In genomic region chr4:3021127-3021526, GRCh38 we compare ENCODE assay signal across 27 cellular contexts. TPM values are rescaled to one million over a fixed set of nuclear protein-coding genes. Genes with fewer than 3 reads are reported as not detected.
"Had no signal": no experiment of that assay in that cellular context is flagged by ENCODE, and none has a peak within 500 bp of the region (broad histone marks: within the 10 kb centered on the region; RNA-seq: fewer than 3 reads in every experiment).

No MANE protein-coding gene starts in this region.

- H3K4me3 Mint-ChIP-seq: activated naive CD8-positive, alpha-beta T cell; natural killer cell treated with Interleukin-12 subunit alpha and Interleukin-12 subunit beta and Interleukin-15 and Interleukin-18, amount 100 ng/mL, for 72 hours; stimulated activated naive CD8-positive, alpha-beta T cell treated with anti-CD3 and anti-CD28 coated beads, Interleukin-15, amount 100 ng/mL, for 72 hours; T-helper 2 cell treated with Interferon-gamma antibody and Interleukin-4, amounts not matched to agents 5 μg/mL and 100 μg/mL, for 36 hours had no signal

- H3K4me1 ChIP-seq: adrenal gland, colonic mucosa, esophagus muscularis mucosa, gastrocnemius medialis, tibial nerve had no signal

- H3K36me3 ChIP-seq: adrenal gland, colonic mucosa, esophagus muscularis mucosa, gastrocnemius medialis, neutrophil, ovary, WERI-Rb-1 had no signal

- H3K9me3 ChIP-seq: adrenal gland, colonic mucosa, esophagus muscularis mucosa, gastrocnemius medialis, neutrophil, ovary, tibial nerve had no signal

- H3K27ac ChIP-seq: adrenal gland, colonic mucosa, dorsolateral prefrontal cortex, esophagus muscularis mucosa, gastrocnemius medialis, neutrophil, ovary, tibial nerve, WERI-Rb-1 had no signal

- H3K27me3 Mint-ChIP-seq: activated naive CD8-positive, alpha-beta T cell; stimulated activated naive CD8-positive, alpha-beta T cell treated with anti-CD3 and anti-CD28 coated beads, Interleukin-15, amount 100 ng/mL, for 72 hours had no signal

- H3K9me3 Mint-ChIP-seq: T-helper 2 cell treated with Interferon-gamma antibody and Interleukin-4, amounts not matched to agents 5 μg/mL and 100 μg/mL, for 36 hours had no signal

- ATAC-seq: gastrocnemius medialis; left cardiac atrium; right cardiac atrium; stimulated activated naive CD8-positive, alpha-beta T cell treated with anti-CD3 and anti-CD28 coated beads, Interleukin-15, amount 100 ng/mL, for 72 hours had no signal

- H3K4me3 ChIP-seq: adrenal gland, colonic mucosa, dorsolateral prefrontal cortex, esophagus muscularis mucosa, gastrocnemius medialis, ovary, tibial nerve had no signal

- FAIRE-seq: astrocyte, islet of Langerhans, TTC549 had no signal

- DNase-seq: activated CD4-positive, CD25-positive, alpha-beta regulatory T cell treated with anti-CD3 and anti-CD28 coated beads, Interleukin-2, amount 50 U/mL, for 72 hours; activated naive CD4-positive, alpha-beta T cell; activated T-cell treated with anti-CD3 and anti-CD28 coated beads, Interleukin-2, amount 50 U/mL, for 1 hour; adrenal gland; colonic mucosa; dorsolateral prefrontal cortex; gastrocnemius medialis; hippocampal formation; left cardiac atrium; ovary; right cardiac atrium; stimulated activated naive CD8-positive, alpha-beta T cell treated with anti-CD3 and anti-CD28 coated beads, Interleukin-15, amount 100 ng/mL, for 72 hours; WERI-Rb-1 had no signal

- H3K27ac Mint-ChIP-seq: activated naive CD8-positive, alpha-beta T cell; activated T-helper 2 cell treated with anti-CD3 and anti-CD28 coated beads, Interferon-gamma antibody, Interleukin-2, Interleukin-4, amounts not matched to agents 10 μg/mL and 5 μg/mL and 100 μg/mL, durations not matched to agents 14 hours and 24 hours and 36 hours; natural killer cell treated with Interleukin-12 subunit alpha and Interleukin-12 subunit beta and Interleukin-15 and Interleukin-18, amount 100 ng/mL, for 72 hours; stimulated activated naive CD8-positive, alpha-beta T cell treated with anti-CD3 and anti-CD28 coated beads, Interleukin-15, amount 100 ng/mL, for 72 hours; T-helper 2 cell treated with Interferon-gamma antibody and Interleukin-4, amounts not matched to agents 5 μg/mL and 100 μg/mL, for 36 hours had no signal

RNA-seq across cellular contexts. Expression of gene HTT-AS, which starts 53.2 kb away (rescaled TPM):
- total RNA-seq: activated T-helper 2 cell treated with anti-CD3 and anti-CD28 coated beads, Interferon-gamma antibody, Interleukin-2, Interleukin-4, amounts not matched to agents 10 μg/mL and 5 μg/mL and 100 μg/mL, durations not matched to agents 14 hours and 24 hours and 36 hours; adrenal gland; astrocyte; colonic mucosa; esophagus muscularis mucosa; gastrocnemius medialis; left cardiac atrium; liver; natural killer cell treated with Interleukin-12 subunit alpha and Interleukin-12 subunit beta and Interleukin-15 and Interleukin-18, amount 100 ng/mL, for 72 hours; ovary; pulmonary artery endothelial cell; right cardiac atrium; skeletal muscle tissue; tibial nerve; urinary bladder had no signal
- polyA plus RNA-seq: adrenal gland, liver, ovary, right cardiac atrium, urinary bladder had no signal
